ENCODE assay signal across 9 cellular contexts in the genomic region with DNA sequence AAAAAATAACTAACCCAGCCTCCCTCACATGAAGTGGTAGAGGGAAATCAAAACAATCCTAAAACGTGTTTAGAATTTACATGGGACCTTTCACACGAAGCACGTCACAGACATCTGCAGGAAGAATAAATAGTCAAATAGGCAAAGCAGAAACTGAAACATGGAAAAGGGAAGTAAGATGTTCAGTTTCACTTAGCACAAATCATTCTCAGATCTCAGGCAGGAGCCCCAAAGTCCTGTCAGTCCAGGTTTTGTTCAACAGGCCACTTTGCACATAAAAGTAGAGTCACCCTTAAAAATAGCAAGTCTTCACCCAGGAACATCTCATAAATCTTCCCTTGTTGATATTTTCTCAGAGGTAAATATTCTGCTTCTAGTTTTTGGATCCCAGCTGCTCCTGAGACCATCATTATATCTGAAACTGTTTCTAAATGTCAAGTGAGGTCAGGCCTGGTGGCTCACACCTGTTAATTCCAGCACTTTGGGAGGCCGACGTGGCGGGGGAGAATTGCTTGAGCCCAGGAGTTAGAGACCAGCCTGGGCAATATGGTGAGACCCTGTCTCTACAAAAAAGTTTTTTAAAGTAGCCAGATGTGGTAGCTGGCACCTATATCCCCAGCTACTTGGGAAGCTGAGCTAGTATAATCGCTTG. TPM values are rescaled to one million over a fixed set of nuclear protein-coding genes. Genes with fewer than 3 reads are reported as not detected.
DNase-seq lines count a peak whose midpoint lies in the region; ATAC-seq, FAIRE-seq and TF ChIP-seq lines count a peak whose summit lies in the region.
"Had no signal": no experiment of that assay in that cellular context is flagged by ENCODE, and none has a peak within 500 bp of the region (broad histone marks: within the 10 kb centered on the region; RNA-seq: fewer than 3 reads in every experiment).

No MANE protein-coding gene starts in this region.

- H3K4me2 ChIP-seq in DOHH2 (ENCODE audit: low read length): peak overlapping the region; percentile 93
- no peak overlapping the region for H3K4me2 ChIP-seq in H9 (ENCODE audit: insufficient read depth, insufficient read length, low read length)

- H3K56ac ChIP-seq in H9 (ENCODE audit: insufficient read length, low read depth, low read length): no peak overlapping the region

- no peak overlapping the region for H3K23ac ChIP-seq in H9 (ENCODE audit: insufficient read length, low read depth, low read length)

- H3K27me3 ChIP-seq in DOHH2 (ENCODE audit: control insufficient read depth, low read length): no peaks in the 10 kb centered on the region
- H3K27me3 ChIP-seq in H9 (ENCODE audit: insufficient read depth, low read length): no peaks in the 10 kb centered on the region

- H3K9me3 ChIP-seq in DOHH2 (ENCODE audit: control insufficient read depth, insufficient read depth, low read length) (no peaks in the 10 kb centered on the region), H9 (ENCODE audit: control insufficient read depth, low read depth, low read length) (no peaks in the 10 kb centered on the region)

- no peaks in the 10 kb centered on the region for H4K20me1 ChIP-seq in DOHH2 (ENCODE audit: control insufficient read depth, insufficient read depth, low read depth, low read length)
- H4K20me1 ChIP-seq in H9 (ENCODE audit: control insufficient read depth, insufficient read depth, insufficient read length): peaks cover 2% of the 10 kb centered on the region

- H3K27ac ChIP-seq in DOHH2 (ENCODE audit: low read depth, low read length): peak overlapping the region; percentile 98
- no peak overlapping the region for H3K27ac ChIP-seq in H9 (ENCODE audit: insufficient read length, low read depth, low read length)

- no peaks in the 10 kb centered on the region for H3K9me2 ChIP-seq in DOHH2 (replicated peaks; ENCODE audit: control insufficient read depth, low read length)

- no peak overlapping the region for H3K18ac ChIP-seq in H9 (ENCODE audit: insufficient read length, low read depth, low read length)

- H4K8ac ChIP-seq in H9 (replicated peaks; ENCODE audit: insufficient read length, low read depth, low read length): no peak overlapping the region

- no peak overlapping the region for H2AK5ac ChIP-seq in H9 (ENCODE audit: insufficient read length, low read length)

- H3K79me1 ChIP-seq in H9 (ENCODE audit: insufficient read depth, low read depth, low read length, poor library complexity, severe bottlenecking): no peaks in the 10 kb centered on the region

- peaks cover 7% of the 10 kb centered on the region for H3K36me3 Mint-ChIP-seq in central memory CD8-positive, alpha-beta T cell (ENCODE audit: insufficient read depth)
- H3K36me3 Mint-ChIP-seq in H9 (ENCODE audit: insufficient read depth in 1 of 3, low read depth in 3 of 3): peaks cover 0 to 6% (median 5%) of the 10 kb centered on the region in 3 experiments; a peak in 3 of 7 replicates

- TF ChIP-seq CTCF in DOHH2 (IDR thresholded peaks at IDR 0.05; ENCODE audit: low read depth, low read length, poor library complexity, severe bottlenecking) (no peak), H9 (conservative IDR thresholded peaks at IDR 0.05) (no peak)

- no peak overlapping the region for H2BK15ac ChIP-seq in H9 (ENCODE audit: low read depth, low read length)

- H3K23me2 ChIP-seq in H9 (ENCODE audit: insufficient read length, low read depth, low read length, poor library complexity, severe bottlenecking): peaks cover 10% of the 10 kb centered on the region

- H3K27ac Mint-ChIP-seq in central memory CD8-positive, alpha-beta T cell (ENCODE audit: low read depth): no peak overlapping the region
- H3K27ac Mint-ChIP-seq in H9: no peak overlapping the region

- H4K5ac ChIP-seq in H9 (ENCODE audit: insufficient read length, low read depth, low read length): no peak overlapping the region

- H2AFZ ChIP-seq in H9 (ENCODE audit: low read length): no peak overlapping the region

- peaks cover 48% of the 10 kb centered on the region for H3K4me1 Mint-ChIP-seq in central memory CD8-positive, alpha-beta T cell
- peaks cover 14 to 20% of the 10 kb centered on the region in 2 experiments for H3K4me1 Mint-ChIP-seq in H9

- peaks cover 62% of the 10 kb centered on the region for H3K79me2 ChIP-seq in DOHH2 (ENCODE audit: control insufficient read depth, low read length)
- H3K79me2 ChIP-seq in H9 (ENCODE audit: insufficient read depth, low read length): no peaks in the 10 kb centered on the region

- DNase-seq in central memory CD8-positive, alpha-beta T cell (ENCODE audit: low spot score in 2 of 2): no peak
- no peak for DNase-seq in NCI-H1092 treated with DMSO at 0.1 percent for 48 hours (lab: John Stamatoyannopoulos, UW)
- no peak for DNase-seq in H9
- no peak for DNase-seq in HT-29 (ENCODE audit: low spot score)
- no peak for DNase-seq in frontal cortex (ENCODE audit: low spot score in 2 of 2)

- H4K91ac ChIP-seq in H9 (ENCODE audit: insufficient read length, low read depth, low read length): no peak overlapping the region

- no peak for FAIRE-seq in frontal cortex (lab: Jason Lieb, UNC)
- FAIRE-seq: colon had no signal

- WGBS in H9 (ENCODE audit: extremely low coverage, insufficient read length, low lambda C conversion rate): no CpG with 5 or more reads among the region's 7 CpGs

- no peak overlapping the region for H2BK20ac ChIP-seq in H9 (ENCODE audit: low read depth, low read length, poor library complexity, severe bottlenecking)

- peak overlapping the region; percentile 87 for H3K4me3 ChIP-seq in DOHH2 (ENCODE audit: low read length)

- no peak overlapping the region for H2BK5ac ChIP-seq in H9 (ENCODE audit: insufficient read length, low read length)

- peaks cover 28% of the 10 kb centered on the region for H3K36me3 ChIP-seq in DOHH2 (ENCODE audit: control insufficient read depth, low read length)

- peaks cover 20% of the 10 kb centered on the region for H3F3A ChIP-seq in DOHH2 (ENCODE audit: control insufficient read depth, insufficient read depth)

- H3K4me1 ChIP-seq in DOHH2 (ENCODE audit: control insufficient read depth, low read length): peaks cover 58% of the 10 kb centered on the region
- no peaks in the 10 kb centered on the region for H3K4me1 ChIP-seq in H9 (ENCODE audit: insufficient read depth, low read length)

- no peak overlapping the region for H3K9ac ChIP-seq in H9 (ENCODE audit: extremely low read depth, insufficient read length, low read length)

- no peak overlapping the region for H2BK12ac ChIP-seq in H9 (ENCODE audit: insufficient read length, low read depth, low read length)

- no peak overlapping the region for H3K4ac ChIP-seq in H9 (ENCODE audit: low read depth, low read length)

- H3K14ac ChIP-seq in H9 (ENCODE audit: insufficient read depth, low read length): no peak overlapping the region

- H3K27me3 Mint-ChIP-seq in central memory CD8-positive, alpha-beta T cell: no peaks in the 10 kb centered on the region
- no peaks in the 10 kb centered on the region for H3K27me3 Mint-ChIP-seq in H9 (ENCODE audit: low read depth)

- no peak overlapping the region for H3T11ph ChIP-seq in H9 (ENCODE audit: low read length)

- no peak overlapping the region for H2BK120ac ChIP-seq in H9 (ENCODE audit: low read depth, low read length, poor library complexity, severe bottlenecking)

- peak overlapping the region; percentile 19 for H3K4me3 Mint-ChIP-seq in central memory CD8-positive, alpha-beta T cell
- H3K4me3 Mint-ChIP-seq in H9: no peak overlapping the region; a peak in 1 of 5 replicates

- H3K9me3 Mint-ChIP-seq in central memory CD8-positive, alpha-beta T cell: no peaks in the 10 kb centered on the region
- H3K9me3 Mint-ChIP-seq in H9: peaks cover 3% of the 10 kb centered on the region in 2 experiments; a peak in 4 of 5 replicates

- ATAC-seq in GM19463 (IDR thresholded peaks at IDR 0.05; ENCODE audit: unreplicated experiment) (peak; percentile 31), HG03558 (IDR thresholded peaks at IDR 0.05; ENCODE audit: extremely low read depth, unreplicated experiment) (peak; percentile 33)
- no peak for ATAC-seq in central memory CD8-positive, alpha-beta T cell (replicated peaks; ENCODE audit: extremely low read depth, poor library complexity, severe bottlenecking)

RNA-seq across cellular contexts. Expression of gene RUBCN, which starts 1.9 kb away (rescaled TPM):
- 17.7 and 18.7 TPM in 2 replicates for total RNA-seq in H9 (2021)
- total RNA-seq in HT-29 (2014; rRNA removed; shearing (Covaris generic)): 14.9 and 16.1 TPM in 2 replicates
- 27.3 TPM for total RNA-seq in frontal cortex

RNA-seq across cellular contexts. Expression of gene FYTTD1, which starts 14.9 kb away (rescaled TPM):
- 19.4 and 21.2 TPM in 2 replicates for total RNA-seq in H9 (2021)
- total RNA-seq in HT-29 (2014; rRNA removed; shearing (Covaris generic)): 29.2 and 41.6 TPM in 2 replicates
- 61.1 TPM for total RNA-seq in frontal cortex

RNA-seq across cellular contexts. Expression of gene LRCH3, which starts 56.3 kb away (rescaled TPM):
- 54.7 and 56.4 TPM in 2 replicates for total RNA-seq in H9 (2021)
- total RNA-seq in HT-29 (2014; rRNA removed; shearing (Covaris generic)): 30.6 and 36.5 TPM in 2 replicates
- 71.7 TPM for total RNA-seq in frontal cortex
